16 cellular contexts compared by ENCODE assay signal in the genomic region with DNA sequence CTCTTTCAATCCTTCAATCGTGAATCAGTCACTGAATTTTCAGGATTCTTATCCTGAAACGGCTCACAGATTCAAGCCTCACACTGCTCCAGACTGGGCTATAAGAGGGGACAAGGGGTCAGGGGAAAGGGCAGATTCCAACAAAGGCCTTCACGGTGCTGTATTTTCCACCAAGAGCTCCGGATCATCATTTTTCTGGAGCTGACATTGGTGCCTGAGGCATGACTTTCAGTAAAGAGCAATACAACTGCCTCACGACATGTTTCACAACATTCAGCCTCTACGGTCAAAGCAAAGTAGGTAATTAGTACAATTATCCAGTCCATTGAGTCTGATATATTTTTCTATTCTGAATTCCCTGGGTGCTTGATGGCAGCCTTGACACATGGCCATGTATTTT.
DNase-seq lines count a peak whose midpoint lies in the region; ATAC-seq and TF ChIP-seq lines count a peak whose summit lies in the region.
"Had no signal": no experiment of that assay in that cellular context is flagged by ENCODE, and none has a peak within 500 bp of the region (broad histone marks: within the 10 kb centered on the region; RNA-seq: fewer than 3 reads in every experiment).

No MANE protein-coding gene starts in this region.

- H3K4me3 Mint-ChIP-seq in nephron progenitor cell (no peak overlapping the region), CD14-positive monocyte (no peak overlapping the region)
- H3K4me3 Mint-ChIP-seq: CD8-positive, alpha-beta T cell; HFFc6 had no signal

- no peak overlapping the region for H2AK9ac ChIP-seq in IMR-90 (replicated peaks; ENCODE audit: low read depth, low read length, poor library complexity)

- H3K9me3 Mint-ChIP-seq in nephron progenitor cell = no peaks in the 10 kb centered on the region
- peaks cover 0 to 5% (median 2%) of the 10 kb centered on the region in 7 donors for H3K9me3 Mint-ChIP-seq in CD14-positive monocyte
- H3K9me3 Mint-ChIP-seq: CD8-positive, alpha-beta T cell; HFFc6 had no signal

- POLR2A ChIA-PET in IMR-90 (lab: Charles Lee; ENCODE audit: unreplicated experiment) = no interaction called here

- H4K8ac ChIP-seq in IMR-90 (ENCODE audit: low read depth in 2 of 2, low read length in 2 of 2) = no peak overlapping the region

- H3K4me1 ChIP-seq in IMR-90 (ENCODE audit: control insufficient read depth, insufficient read depth, low read length) (peaks cover 3% of the 10 kb centered on the region; the same call in 1 of the 2 replicates), SJCRH30 (no peaks in the 10 kb centered on the region)
- H3K4me1 ChIP-seq: A549, BE2C had no signal

- H3K4me3 ChIP-seq in IMR-90 (ENCODE audit: insufficient read depth, low read depth, low read length) (no peak overlapping the region), SJCRH30 (no peak overlapping the region)
- H3K4me3 ChIP-seq: A549 had no signal

- intact Hi-C loops in IMR-90 (cut with micrococcal nuclease) = no loop called here
- intact Hi-C loops in CD14-positive monocyte (cut with micrococcal nuclease) = no loop called here

- no peak overlapping the region for H3K14ac ChIP-seq in IMR-90 (replicated peaks; ENCODE audit: low read depth, low read length)

- no peak overlapping the region for H2BK5ac ChIP-seq in IMR-90 (ENCODE audit: low read depth, low read length, poor library complexity, severe bottlenecking)

- TF ChIP-seq CTCF in IMR-90 (conservative IDR thresholded peaks at IDR 0.05; ENCODE audit: low read depth, low read length) (no peak), nephron progenitor cell (IDR thresholded peaks at IDR 0.05) (no peak), CD14-positive monocyte (IDR thresholded peaks at IDR 0.05) (no peak)

- H3K27me3 Mint-ChIP-seq in nephron progenitor cell (ENCODE audit: low read depth, poor library complexity) (no peaks in the 10 kb centered on the region), CD14-positive monocyte (ENCODE audit: low read depth in 3 of 3) (peaks cover 1 to 2% (median 2%) of the 10 kb centered on the region in 3 donors)

- in situ Hi-C loops in IMR-90 (cut with MboI; ENCODE audit: low sequenced_read_pairs) = no loop called here

- dilution Hi-C loops in IMR-90 (cut with HindIII; ENCODE audit: low sequenced_read_pairs, unreplicated experiment) = no loop called here

- ATAC-seq in IMR-90 (ENCODE audit: low read depth) = no peak
- ATAC-seq: A549; CD8-positive, alpha-beta T cell had no signal

- no peak overlapping the region for H3K18ac ChIP-seq in IMR-90 (ENCODE audit: low read depth, low read length)

- H3K27ac Mint-ChIP-seq in nephron progenitor cell = peak overlapping the region; percentile 29
- no peak overlapping the region for H3K27ac Mint-ChIP-seq in CD14-positive monocyte
- H3K27ac Mint-ChIP-seq: CD8-positive, alpha-beta T cell; HFFc6 had no signal

- CTCF ChIA-PET in IMR-90 (lab: Yijun Ruan, JAX) = interaction anchor here (0.6 kb wide), 1 partner anchor 12 kb away, joined by 3 read pairs; no protein-coding TSS in a partner anchor

- no peak overlapping the region for H3K56ac ChIP-seq in IMR-90 (ENCODE audit: extremely low read depth, insufficient read depth, low read length)

- no peak overlapping the region for H2AK5ac ChIP-seq in IMR-90 (ENCODE audit: low read depth, low read length)

- H2BK120ac ChIP-seq in IMR-90 (ENCODE audit: low read depth, low read length) = no peak overlapping the region

- H3K9ac ChIP-seq in IMR-90 (ENCODE audit: low read depth, low read length) = no peak overlapping the region

- no peak overlapping the region for H3K4me2 ChIP-seq in IMR-90 (ENCODE audit: low read depth, low read length)
- H3K4me2 ChIP-seq: A549 had no signal

- no peaks in the 10 kb centered on the region for H3K9me1 ChIP-seq in IMR-90 (ENCODE audit: insufficient read depth, low read length)

- H3K27ac ChIP-seq in IMR-90 (ENCODE audit: insufficient read depth, low read length) (no peak overlapping the region), SJCRH30 (no peak overlapping the region)
- H3K27ac ChIP-seq: A549, C4-2B had no signal

- peaks cover 10% of the 10 kb centered on the region for H3K36me3 Mint-ChIP-seq in nephron progenitor cell (ENCODE audit: low read depth)
- H3K36me3 Mint-ChIP-seq in CD14-positive monocyte = no peaks in the 10 kb centered on the region
- H3K36me3 Mint-ChIP-seq: CD8-positive, alpha-beta T cell had no signal

- H4K91ac ChIP-seq in IMR-90 (ENCODE audit: insufficient read depth, low read depth, low read length) = no peak overlapping the region

- no TSS peak for BruUV-seq in IMR-90 (replicated peaks; lab: Mats Ljungman, UMichigan)

- no peak for TF ChIP-seq RAD21 in IMR-90 (IDR thresholded peaks at IDR 0.05; ENCODE audit: low read length)

- no peaks in the 10 kb centered on the region for H3K79me1 ChIP-seq in IMR-90 (ENCODE audit: low read depth in 1 of 2, low read length in 2 of 2)

- no peak overlapping the region for H2BK20ac ChIP-seq in IMR-90 (ENCODE audit: low read depth, low read length)

- H3K27me3 ChIP-seq in IMR-90 (ENCODE audit: control insufficient read depth, insufficient read depth, low read length) (no peaks in the 10 kb centered on the region), SJCRH30 (no peaks in the 10 kb centered on the region)
- H3K27me3 ChIP-seq: BE2C had no signal

- WGBS in IMR-90 (ENCODE audit: extremely low coverage in 2 of 2, insufficient read length in 1 of 2), 2 experiments = 43% methylated on average over 1 of the region's 6 CpGs; no CpG with 5 or more reads in 1 of the 2 experiments

- no peaks in the 10 kb centered on the region for H4K20me1 ChIP-seq in IMR-90 (ENCODE audit: insufficient read depth, low read length)

- no peak overlapping the region for H2AFZ ChIP-seq in IMR-90 (replicated peaks; ENCODE audit: low read length, poor library complexity)

- TF ChIP-seq POLR2A in IMR-90 (IDR thresholded peaks at IDR 0.05; ENCODE audit: low read depth, low read length) = no peak

- H2BK15ac ChIP-seq in IMR-90 (ENCODE audit: low read depth, low read length) = 0 out of 3 replicates have a peak overlapping the region, but pooled peaks have one; percentile 10

- H3K36me3 ChIP-seq in IMR-90 (ENCODE audit: control insufficient read depth, insufficient read depth, low read length) = peaks cover 2% of the 10 kb centered on the region; the same call in 1 of the 2 replicates
- H3K36me3 ChIP-seq in SJCRH30 = no peaks in the 10 kb centered on the region
- H3K36me3 ChIP-seq: BE2C had no signal

- H4K5ac ChIP-seq in IMR-90 (ENCODE audit: low read depth, low read length) = no peak overlapping the region

- H3K4me1 Mint-ChIP-seq in nephron progenitor cell = peaks cover 45% of the 10 kb centered on the region
- H3K4me1 Mint-ChIP-seq in CD14-positive monocyte = no peaks in the 10 kb centered on the region

- H3K23ac ChIP-seq in IMR-90 (ENCODE audit: low read depth, low read length) = no peak overlapping the region

- no peaks in the 10 kb centered on the region for H3K9me3 ChIP-seq in IMR-90 (ENCODE audit: control insufficient read depth, insufficient read depth, low read length)
- H3K9me3 ChIP-seq in SJCRH30 (replicated peaks) = no peaks in the 10 kb centered on the region
- H3K9me3 ChIP-seq: A549, BE2C had no signal

- DNase-seq in IMR-90 = no peak
- peak; percentile 56 for DNase-seq in RPMI7951 (ENCODE audit: low read depth)
- DNase-seq in nephron progenitor cell = no peak
- no peak for DNase-seq in NCI-H526 treated with DMSO at 0.1 percent for 48 hours (lab: John Stamatoyannopoulos, UW)
- no peak for DNase-seq in CD14-positive monocyte (ENCODE audit: low spot score)
- DNase-seq in SJCRH30 = no peak
- DNase-seq: BE2C; CD8-positive, alpha-beta T cell; COR-L47; DMS153; DND-41; GF-D8; HCEC 1CT; HFFc6 had no signal

- H3K4ac ChIP-seq in IMR-90 (ENCODE audit: low read depth, low read length) = no peak overlapping the region

TF ChIP-seq in IMR-90, 13 proteins besides CTCF, POLR2A, EP300 and RAD21:
- TF ChIP-seq FOS (IDR thresholded peaks at IDR 0.05; ENCODE audit: low read depth, low read length) (no peak), RFX5 (IDR thresholded peaks at IDR 0.05; ENCODE audit: low read depth, low read length) (no peak), MAFK (IDR thresholded peaks at IDR 0.05; ENCODE audit: low read depth, low read length) (no peak)
